ENCODE assay signal across 9 cellular contexts in the genomic region with DNA sequence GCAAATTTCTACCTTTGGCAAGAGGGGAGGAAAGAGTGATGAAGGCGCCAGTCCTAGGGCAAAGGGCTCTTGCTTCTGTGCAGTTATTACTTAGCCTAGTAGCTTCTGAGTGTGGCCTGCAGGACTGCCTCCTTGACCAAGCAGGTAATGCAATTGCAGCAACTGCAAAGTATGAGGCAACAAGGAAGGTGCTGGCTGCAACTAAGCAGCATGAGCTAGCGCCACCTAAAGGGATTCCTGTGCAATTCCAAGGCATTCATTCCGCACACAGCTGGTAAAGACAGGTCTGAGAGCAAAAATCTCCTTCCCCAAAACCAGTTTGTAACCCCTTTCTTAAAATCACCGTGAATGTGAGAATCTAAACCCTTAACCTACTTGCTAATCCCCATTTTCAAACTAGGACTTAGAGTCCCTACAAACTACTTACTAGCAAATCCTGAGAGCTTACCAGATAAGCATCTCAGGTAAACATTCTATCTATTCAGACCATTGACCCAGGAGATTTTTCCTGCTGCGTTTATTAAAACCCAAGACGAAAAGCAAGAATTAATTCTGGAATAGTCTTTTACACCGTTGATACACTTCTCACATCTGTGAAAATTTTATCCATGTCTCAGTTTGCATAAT.
A peak's percentile ranks its signal among the peaks of the same experiment; 100 is the strongest.
DNase-seq lines count a peak whose midpoint lies in the region; ATAC-seq and TF ChIP-seq lines count a peak whose summit lies in the region.
"Had no signal": no experiment of that assay in that cellular context is flagged by ENCODE, and none has a peak within 500 bp of the region (broad histone marks: within the 10 kb centered on the region; RNA-seq: fewer than 3 reads in every experiment).

No MANE protein-coding gene starts in this region.

- peaks cover 22% of the 10 kb centered on the region for H3K4me1 Mint-ChIP-seq in neural progenitor cell

- H3K4me3 Mint-ChIP-seq in neural progenitor cell, result no peak overlapping the region
- H3K4me3 Mint-ChIP-seq: CD4-positive, CD25-positive, alpha-beta regulatory T cell had no signal

- peak; percentile 18 for ATAC-seq in body of pancreas

- no peaks in the 10 kb centered on the region for H3K27me3 Mint-ChIP-seq in neural progenitor cell (ENCODE audit: insufficient read depth, low read depth)

- H3K27me3 ChIP-seq in body of pancreas (no peaks in the 10 kb centered on the region), neural progenitor cell (no peaks in the 10 kb centered on the region), esophagus squamous epithelium (peaks cover 0 to 11% (median 3%) of the 10 kb centered on the region in 4 donors), sigmoid colon (no peaks in the 10 kb centered on the region)

- H3K27ac ChIP-seq in body of pancreas (no peak overlapping the region), neural progenitor cell (peak overlapping the region; percentile 26), esophagus squamous epithelium (no peak overlapping the region), sigmoid colon (no peak overlapping the region)

- intact Hi-C loops in body of pancreas (cut with DNase I), result no loop called here
- intact Hi-C loops in esophagus squamous epithelium (cut with DNase I), result no loop called here
- intact Hi-C loops in sigmoid colon (cut with DNase I), result no loop called here

- peaks cover 15% of the 10 kb centered on the region for H3F3A ChIP-seq in neural progenitor cell (ENCODE audit: low read depth)

- no peak for TF ChIP-seq EP300 in sigmoid colon (IDR thresholded peaks at IDR 0.05)

- no peaks in the 10 kb centered on the region for H3K4me1 ChIP-seq in body of pancreas
- H3K4me1 ChIP-seq in neural progenitor cell, result peaks cover 22% of the 10 kb centered on the region
- H3K4me1 ChIP-seq in esophagus squamous epithelium, result no peaks in the 10 kb centered on the region
- peaks cover 0 to 28% (median 24%) of the 10 kb centered on the region in 4 donors for H3K4me1 ChIP-seq in sigmoid colon

- no peaks in the 10 kb centered on the region for H4K20me1 ChIP-seq in neural progenitor cell (ENCODE audit: low read depth)

- no peak overlapping the region for H2AFZ ChIP-seq in neural progenitor cell (replicated peaks)

- 50 to 54% methylated on average over 7 of the region's 7 CpGs for WGBS in body of pancreas, 2 donors
- WGBS in esophagus squamous epithelium, 2 donors, result 57% methylated on average over 7 of the region's 7 CpGs
- WGBS in sigmoid colon, 2 donors, result 46 to 56% methylated on average over 7 of the region's 7 CpGs

- no peaks in the 10 kb centered on the region for H3K79me2 ChIP-seq in neural progenitor cell (ENCODE audit: low read depth)

- H3K4me3 ChIP-seq in body of pancreas (no peak overlapping the region), neural progenitor cell (peak overlapping the region; percentile 4), esophagus squamous epithelium (no peak overlapping the region), sigmoid colon (no peak overlapping the region)

- no peaks in the 10 kb centered on the region for H3K9me3 ChIP-seq in body of pancreas
- peaks cover 3% of the 10 kb centered on the region for H3K9me3 ChIP-seq in neural progenitor cell (ENCODE audit: low read depth)
- H3K9me3 ChIP-seq in esophagus squamous epithelium, result peaks cover 0 to 4% (median 4%) of the 10 kb centered on the region in 3 donors
- no peaks in the 10 kb centered on the region for H3K9me3 ChIP-seq in sigmoid colon

- H3K27ac Mint-ChIP-seq in neural progenitor cell, result no peak overlapping the region
- H3K27ac Mint-ChIP-seq: CD4-positive, CD25-positive, alpha-beta regulatory T cell had no signal

- H3K9me3 Mint-ChIP-seq in neural progenitor cell, result peaks cover 6% of the 10 kb centered on the region

- no peak for TF ChIP-seq POLR2A in body of pancreas (IDR thresholded peaks at IDR 0.05)
- TF ChIP-seq POLR2A in esophagus squamous epithelium (IDR thresholded peaks at IDR 0.05), result no peak
- TF ChIP-seq POLR2A in sigmoid colon (IDR thresholded peaks at IDR 0.05), result no peak

- no peak overlapping the region for H3K9ac ChIP-seq in neural progenitor cell

- TF ChIP-seq CTCF in body of pancreas (IDR thresholded peaks at IDR 0.05), result peak in 4 of 7 experiments; percentile 16 to 33 (median 22)
- peak; percentile 87 for TF ChIP-seq CTCF in neural progenitor cell (IDR thresholded peaks at IDR 0.05)
- peak in 3 of 6 experiments; percentile 11 to 49 (median 21) for TF ChIP-seq CTCF in esophagus squamous epithelium (IDR thresholded peaks at IDR 0.05)
- TF ChIP-seq CTCF in sigmoid colon (IDR thresholded peaks at IDR 0.05), result no peak

- H3K36me3 ChIP-seq in body of pancreas (replicated peaks in 1 of 2; ENCODE audit: insufficient read depth in 1 of 2, low read depth in 2 of 2) (no peaks in the 10 kb centered on the region), neural progenitor cell (no peaks in the 10 kb centered on the region), esophagus squamous epithelium (no peaks in the 10 kb centered on the region), sigmoid colon (no peaks in the 10 kb centered on the region)

- H3K4me2 ChIP-seq in neural progenitor cell, result peak overlapping the region; percentile 55

- H3K36me3 Mint-ChIP-seq in neural progenitor cell, result no peaks in the 10 kb centered on the region

- DNase-seq in NCI-H2107 treated with DMSO at 0.1 percent for 48 hours (lab: John Stamatoyannopoulos, UW; ENCODE audit: unreplicated experiment) (peak; percentile 33), NCI-H2107 (lab: John Stamatoyannopoulos, UW) (no peak), NCI-H1092 treated with DMSO at 0.1 percent for 48 hours (lab: John Stamatoyannopoulos, UW) (peak; percentile 79), body of pancreas (peak in 2 of 4 donors; percentile 6 to 8), neural progenitor cell (ENCODE audit: low spot score) (peak; percentile 83), esophagus squamous epithelium (lab: John Stamatoyannopoulos, UW) (no peak), epidermal melanocyte (ENCODE audit: insufficient read length, low spot score) (no peak), sigmoid colon (no peak)
- DNase-seq: CD4-positive, CD25-positive, alpha-beta regulatory T cell had no signal

Comparison
In these comparisons a context has a peak if more than half of its experiments do, and no peak if none do; other contexts are left out.
1. DNase-seq: peak in NCI-H2107 treated with DMSO at 0.1 percent for 48 hours (single experiment), NCI-H1092 treated with DMSO at 0.1 percent for 48 hours (single experiment) and neural progenitor cell (single experiment); none in NCI-H2107 (single experiment), esophagus squamous epithelium (single experiment), epidermal melanocyte (single experiment) and sigmoid colon (single experiment).
2. CTCF ChIP-seq: peak in body of pancreas (4 of 7) and neural progenitor cell (single experiment); none in sigmoid colon (0 of 4).